Comparison of ENCODE assay signal across 1 cellular context in genomic region chr3:124579641-124580040, GRCh38.
TF ChIP-seq lines count a peak whose summit lies in the region.

No MANE protein-coding gene starts in this region.

TF ChIP-seq in K562, 482 proteins besides CTCF, POLR2A, EP300 and RAD21 (continued from another document and continues in another):
- TF ChIP-seq ZBTB5 (IDR thresholded peaks at IDR 0.05): no peak
- no peak for TF ChIP-seq ILK (tag; IDR thresholded peaks at IDR 0.05; ENCODE audit: borderline replicate concordance, low read depth)
- no peak for TF ChIP-seq ARID3A (IDR thresholded peaks at IDR 0.05; ENCODE audit: borderline replicate concordance, low read depth, low read length)
- no peak for TF ChIP-seq ZNF232 (CRISPR knock-in tag; IDR thresholded peaks at IDR 0.05)
- no peak for TF ChIP-seq CREB3L1 (IDR thresholded peaks at IDR 0.05; ENCODE audit: borderline replicate concordance, low read depth)
- TF ChIP-seq ZFP36 (IDR thresholded peaks at IDR 0.05; ENCODE audit: low read depth, low read length, partially characterized antibody): no peak
- TF ChIP-seq ZKSCAN1 (IDR thresholded peaks at IDR 0.05; ENCODE audit: low read depth, low read length): no peak
- TF ChIP-seq E2F3 (CRISPR knock-in tag; IDR thresholded peaks at IDR 0.05): no peak
- TF ChIP-seq TEAD2 (tag; IDR thresholded peaks at IDR 0.05): no peak
- no peak for TF ChIP-seq MNT (conservative IDR thresholded peaks at IDR 0.05)
- no peak for TF ChIP-seq MEF2D (tag; conservative IDR thresholded peaks at IDR 0.05; ENCODE audit: low read depth)
- TF ChIP-seq BHLHE40 (IDR thresholded peaks at IDR 0.05; ENCODE audit: low read length): no peak; the same call in 1 of the 2 replicates
- no peak for TF ChIP-seq PHB (CRISPR knock-in tag; IDR thresholded peaks at IDR 0.05)
- TF ChIP-seq XRCC5 (IDR thresholded peaks at IDR 0.05; ENCODE audit: low read depth, low read length): no peak
- no peak for TF ChIP-seq RFX5 (IDR thresholded peaks at IDR 0.05; ENCODE audit: low read depth, low read length)
- no peak for TF ChIP-seq ZNF778 (CRISPR knock-in tag; IDR thresholded peaks at IDR 0.05)
- no peak for TF ChIP-seq KAT2B (IDR thresholded peaks at IDR 0.05; ENCODE audit: low read depth, low read length)
- no peak for TF ChIP-seq ESRRB (CRISPR knock-in tag; IDR thresholded peaks at IDR 0.05; ENCODE audit: borderline replicate concordance)
- TF ChIP-seq TEAD1 (CRISPR knock-in tag; IDR thresholded peaks at IDR 0.05): no peak
- no peak for TF ChIP-seq DEAF1 (CRISPR knock-in tag; IDR thresholded peaks at IDR 0.05)
- no peak for TF ChIP-seq ZNF75A (CRISPR knock-in tag; IDR thresholded peaks at IDR 0.05)
- TF ChIP-seq USF1 (CRISPR knock-in tag; IDR thresholded peaks at IDR 0.05): peak; percentile 80
- TF ChIP-seq TFE3 (CRISPR knock-in tag; IDR thresholded peaks at IDR 0.05): no peak
- TF ChIP-seq MITF (IDR thresholded peaks at IDR 0.05): 0 out of 2 replicates have a peak, but pooled peaks have one; percentile 31
- TF ChIP-seq KDM5B (IDR thresholded peaks at IDR 0.05; ENCODE audit: insufficient replicate concordance, low read depth, low read length): no peak
- no peak for TF ChIP-seq PRPF4 (IDR thresholded peaks at IDR 0.05; ENCODE audit: insufficient read depth, low read depth, low read length, poor library complexity, severe bottlenecking)
- no peak for TF ChIP-seq RBM25 (IDR thresholded peaks at IDR 0.05; ENCODE audit: low read depth, low read length, severe bottlenecking)
- TF ChIP-seq ZNF146 (CRISPR knock-in tag; IDR thresholded peaks at IDR 0.05; ENCODE audit: unreplicated experiment): no peak
- TF ChIP-seq NR2C1 (IDR thresholded peaks at IDR 0.05): peak; percentile 82
- peak; percentile 87 for TF ChIP-seq NR2C1 (tag; IDR thresholded peaks at IDR 0.05)
- TF ChIP-seq SRSF1 (IDR thresholded peaks at IDR 0.05; ENCODE audit: low read depth, low read length): no peak
- TF ChIP-seq ZBTB8A (IDR thresholded peaks at IDR 0.05; ENCODE audit: partially characterized antibody): no peak
- no peak for TF ChIP-seq ZMIZ1 (IDR thresholded peaks at IDR 0.05; ENCODE audit: low read depth in 2 of 2, low read length in 2 of 2)
- TF ChIP-seq PKNOX1 (IDR thresholded peaks at IDR 0.05): peak; percentile 30; the same call in 1 of the 2 replicates
- no peak for TF ChIP-seq HDAC2 (IDR thresholded peaks at IDR 0.05)
- no peak for TF ChIP-seq ZNF518B (CRISPR knock-in tag; IDR thresholded peaks at IDR 0.05)
- TF ChIP-seq SMC3 (conservative IDR thresholded peaks at IDR 0.05; ENCODE audit: insufficient read depth, low read depth, low read length): no peak
- no peak for TF ChIP-seq NR2F6 (CRISPR knock-in tag; IDR thresholded peaks at IDR 0.05)
